In genomic region chr2:28293416-28293815, GRCh38 we compare ENCODE assay signal across 18 cellular contexts.
DNase-seq lines count a peak whose midpoint lies in the region; ATAC-seq, FAIRE-seq and TF ChIP-seq lines count a peak whose summit lies in the region.
"Had no signal": no experiment of that assay in that cellular context is flagged by ENCODE, and none has a peak within 500 bp of the region (broad histone marks: within the 10 kb centered on the region; RNA-seq: fewer than 3 reads in every experiment).

No MANE protein-coding gene starts in this region.

- CTCF ChIA-PET in mammary epithelial cell (lab: Charles Lee; ENCODE audit: low non-redundant PET): no interaction called here
- CTCF ChIA-PET in A673 (lab: Charles Lee): no interaction called here

- H3K9me3 ChIP-seq in mammary epithelial cell (replicated peaks; ENCODE audit: insufficient read depth, low read length): no peaks in the 10 kb centered on the region
- no peaks in the 10 kb centered on the region for H3K9me3 ChIP-seq in breast epithelium
- no peaks in the 10 kb centered on the region for H3K9me3 ChIP-seq in astrocyte (ENCODE audit: insufficient read depth, low read depth, low read length)
- no peaks in the 10 kb centered on the region for H3K9me3 ChIP-seq in A673 (ENCODE audit: low read depth, low read length, poor library complexity, severe bottlenecking)

- no peak for FAIRE-seq in astrocyte (lab: Jason Lieb, UNC)
- FAIRE-seq: HepG2 had no signal

- POLR2A ChIA-PET in A673 (lab: Charles Lee; ENCODE audit: low non-redundant PET): no interaction called here

- no peaks in the 10 kb centered on the region for H3K36me3 Mint-ChIP-seq in astrocyte (ENCODE audit: low read depth, unreplicated experiment)
- peaks cover 20% of the 10 kb centered on the region for H3K36me3 Mint-ChIP-seq in stimulated activated effector memory CD8-positive, alpha-beta T cell treated with anti-CD3 and anti-CD28 coated beads, Interleukin-12 subunit alpha, Interleukin-12 subunit beta, amount 100 ng/mL, for 72 hours

- intact Hi-C loops in mammary epithelial cell (cut with micrococcal nuclease): no loop called here
- intact Hi-C loops in breast epithelium (cut with DNase I; ENCODE audit: low total_unique reads): no loop called here
- intact Hi-C loops in A673 (cut with micrococcal nuclease; ENCODE audit: unreplicated experiment): no loop called here
- intact Hi-C loops in posterior cingulate gyrus (cut with DNase I): no loop called here

- no peak overlapping the region for H3K27ac Mint-ChIP-seq in astrocyte (ENCODE audit: unreplicated experiment)
- H3K27ac Mint-ChIP-seq in stimulated activated effector memory CD8-positive, alpha-beta T cell treated with anti-CD3 and anti-CD28 coated beads, Interleukin-12 subunit alpha, Interleukin-12 subunit beta, amount 100 ng/mL, for 72 hours: peak overlapping the region; percentile 61

- no TSS peak for BruUV-seq in mammary epithelial cell (replicated peaks; lab: Mats Ljungman, UMichigan)
- no TSS peak for BruUV-seq in A673 (replicated peaks; lab: Mats Ljungman, UMichigan)

- H4K20me1 ChIP-seq in mammary epithelial cell (ENCODE audit: insufficient read depth, low read length): no peaks in the 10 kb centered on the region
- H4K20me1 ChIP-seq in astrocyte (ENCODE audit: insufficient read depth, low read length): no peaks in the 10 kb centered on the region

- no peaks in the 10 kb centered on the region for H3K36me3 ChIP-seq in mammary epithelial cell (ENCODE audit: insufficient read depth, low read length)
- no peaks in the 10 kb centered on the region for H3K36me3 ChIP-seq in breast epithelium
- H3K36me3 ChIP-seq in astrocyte (ENCODE audit: insufficient read depth, low read length): no peaks in the 10 kb centered on the region
- H3K36me3 ChIP-seq in A673 (ENCODE audit: insufficient read depth, low read length, poor library complexity, severe bottlenecking): no peaks in the 10 kb centered on the region

- peaks cover 23% of the 10 kb centered on the region for H3K4me1 ChIP-seq in mammary epithelial cell (ENCODE audit: insufficient read depth, low read length)
- no peaks in the 10 kb centered on the region for H3K4me1 ChIP-seq in breast epithelium
- H3K4me1 ChIP-seq in astrocyte (ENCODE audit: insufficient read depth, low read length): peaks cover 34% of the 10 kb centered on the region
- no peaks in the 10 kb centered on the region for H3K4me1 ChIP-seq in A673 (ENCODE audit: insufficient read depth, low read length, poor library complexity, severe bottlenecking)

- H3K79me2 ChIP-seq in mammary epithelial cell (ENCODE audit: insufficient read depth, low read length): no peaks in the 10 kb centered on the region
- H3K79me2 ChIP-seq in astrocyte (ENCODE audit: insufficient read depth, low read length): no peaks in the 10 kb centered on the region

- no peak overlapping the region for H3K9ac ChIP-seq in mammary epithelial cell (ENCODE audit: insufficient read depth, low read length)
- no peak overlapping the region for H3K9ac ChIP-seq in astrocyte (ENCODE audit: low read length)

- no peaks in the 10 kb centered on the region for H3K9me3 Mint-ChIP-seq in astrocyte (ENCODE audit: unreplicated experiment)
- no peaks in the 10 kb centered on the region for H3K9me3 Mint-ChIP-seq in stimulated activated effector memory CD8-positive, alpha-beta T cell treated with anti-CD3 and anti-CD28 coated beads, Interleukin-12 subunit alpha, Interleukin-12 subunit beta, amount 100 ng/mL, for 72 hours

- H3K4me2 ChIP-seq in mammary epithelial cell (ENCODE audit: insufficient read depth, low read depth, low read length) (no peak overlapping the region), astrocyte (ENCODE audit: low read length) (no peak overlapping the region)

- ATAC-seq in stimulated activated effector memory CD8-positive, alpha-beta T cell treated with anti-CD3 and anti-CD28 coated beads, Interleukin-12 subunit alpha, Interleukin-12 subunit beta, amount 100 ng/mL, for 72 hours: no peak
- ATAC-seq: HepG2 had no signal

- DNase-seq in mammary epithelial cell: peak; percentile 61
- no peak for DNase-seq in breast epithelium (ENCODE audit: low spot score in 2 of 2)
- DNase-seq in astrocyte (ENCODE audit: low read depth): no peak
- peak; percentile 48 for DNase-seq in iris pigment epithelial cell (ENCODE audit: low read depth)
- no peak for DNase-seq in stimulated activated effector memory CD8-positive, alpha-beta T cell treated with anti-CD3 and anti-CD28 coated beads, Interleukin-12 subunit alpha, Interleukin-12 subunit beta, amount 100 ng/mL, for 72 hours (ENCODE audit: low spot score in 2 of 2)
- no peak for DNase-seq in A673 (ENCODE audit: low spot score)
- DNase-seq in activated CD4-positive, CD25-positive, alpha-beta regulatory T cell treated with anti-CD3 and anti-CD28 coated beads, Interleukin-2, amount 50 U/mL, for 72 hours: no peak
- no peak for DNase-seq in posterior cingulate gyrus
- DNase-seq: 8988T, C1 segment of cervical spinal cord, DMS153, H7, MM.1S, NCI-H1105 treated with DMSO at 0.1 percent for 48 hours, NCI-H1930, NCI-H2171 treated with DMSO at 0.1 percent for 48 hours, NCI-H510A had no signal

- dilution Hi-C loops in mammary epithelial cell (cut with HindIII; ENCODE audit: low sequenced_read_pairs): loop anchor here (5.0 kb wide), 1 partner anchor 61 kb away; no protein-coding TSS in a partner anchor

- H3K27me3 ChIP-seq in mammary epithelial cell (ENCODE audit: insufficient read depth, low read length) (no peaks in the 10 kb centered on the region), breast epithelium (no peaks in the 10 kb centered on the region), astrocyte (ENCODE audit: insufficient read depth, low read length) (no peaks in the 10 kb centered on the region), A673 (replicated peaks; ENCODE audit: insufficient read depth, low read depth, low read length, poor library complexity) (no peaks in the 10 kb centered on the region)

- no peak for TF ChIP-seq POLR2A in breast epithelium (IDR thresholded peaks at IDR 0.05)

- TF ChIP-seq CTCF in mammary epithelial cell (conservative IDR thresholded peaks at IDR 0.05 in 1 of 2, IDR thresholded peaks at IDR 0.05 in 1 of 2; ENCODE audit: extremely low read depth in 1 of 2, insufficient read depth in 1 of 2, low read depth in 1 of 2, low read length in 2 of 2): no peak
- no peak for TF ChIP-seq CTCF in breast epithelium (IDR thresholded peaks at IDR 0.05)
- TF ChIP-seq CTCF in astrocyte (IDR thresholded peaks at IDR 0.05; ENCODE audit: insufficient read depth, low read depth, low read length): no peak
- TF ChIP-seq CTCF in A673 (conservative IDR thresholded peaks at IDR 0.05; ENCODE audit: low read depth, low read length): no peak

- H2AFZ ChIP-seq in mammary epithelial cell (ENCODE audit: low read depth, low read length) (no peak overlapping the region), astrocyte (ENCODE audit: low read depth, low read length) (no peak overlapping the region)

- peaks cover 33% of the 10 kb centered on the region for H3K4me1 Mint-ChIP-seq in astrocyte (ENCODE audit: low read depth, unreplicated experiment)
- H3K4me1 Mint-ChIP-seq in stimulated activated effector memory CD8-positive, alpha-beta T cell treated with anti-CD3 and anti-CD28 coated beads, Interleukin-12 subunit alpha, Interleukin-12 subunit beta, amount 100 ng/mL, for 72 hours: peaks cover 22% of the 10 kb centered on the region

- H3K27me3 Mint-ChIP-seq in astrocyte (ENCODE audit: low read depth, unreplicated experiment): no peaks in the 10 kb centered on the region

- peak overlapping the region; percentile 22 for H3K4me3 Mint-ChIP-seq in astrocyte (ENCODE audit: unreplicated experiment)
- H3K4me3 Mint-ChIP-seq in stimulated activated effector memory CD8-positive, alpha-beta T cell treated with anti-CD3 and anti-CD28 coated beads, Interleukin-12 subunit alpha, Interleukin-12 subunit beta, amount 100 ng/mL, for 72 hours: no peak overlapping the region

- H3K27ac ChIP-seq in mammary epithelial cell (ENCODE audit: insufficient read depth, low read depth, low read length) (no peak overlapping the region), breast epithelium (no peak overlapping the region), astrocyte (ENCODE audit: low read depth, low read length) (peak overlapping the region; percentile 85), A673 (ENCODE audit: low read depth, low read length, poor library complexity, severe bottlenecking) (no peak overlapping the region)

- H3K4me3 ChIP-seq in mammary epithelial cell (replicated peaks in 1 of 3; ENCODE audit: insufficient read depth in 1 of 3, low read depth in 2 of 3, low read length in 3 of 3): no peak overlapping the region
- no peak overlapping the region for H3K4me3 ChIP-seq in breast epithelium
- H3K4me3 ChIP-seq in astrocyte (ENCODE audit: insufficient read depth, low read depth, low read length): no peak overlapping the region
- H3K4me3 ChIP-seq in A673 (ENCODE audit: low read depth, low read length, poor library complexity, severe bottlenecking): no peak overlapping the region

- in situ Hi-C loops in mammary epithelial cell (cut with MboI; ENCODE audit: low sequenced_read_pairs in 2 of 2): no loop called here

- WGBS in mammary epithelial cell (ENCODE audit: low coverage, missing lambda C conversion rate): 21% methylated on average over 5 of the region's 5 CpGs

Comparison
In these comparisons a context has a peak if more than half of its experiments do, and no peak if none do; other contexts are left out.
1. DNase-seq: peak in mammary epithelial cell (single experiment) and iris pigment epithelial cell (single experiment); none in breast epithelium (0 of 2), astrocyte (single experiment), stimulated activated effector memory CD8-positive, alpha-beta T cell treated with anti-CD3 and anti-CD28 coated beads, Interleukin-12 subunit alpha, Interleukin-12 subunit beta, amount 100 ng/mL, for 72 hours (0 of 2), A673 (single experiment), activated CD4-positive, CD25-positive, alpha-beta regulatory T cell treated with anti-CD3 and anti-CD28 coated beads, Interleukin-2, amount 50 U/mL, for 72 hours (single experiment) and posterior cingulate gyrus (0 of 10).